Comparison of ENCODE assay signal across 4 cellular contexts in the genomic region with DNA sequence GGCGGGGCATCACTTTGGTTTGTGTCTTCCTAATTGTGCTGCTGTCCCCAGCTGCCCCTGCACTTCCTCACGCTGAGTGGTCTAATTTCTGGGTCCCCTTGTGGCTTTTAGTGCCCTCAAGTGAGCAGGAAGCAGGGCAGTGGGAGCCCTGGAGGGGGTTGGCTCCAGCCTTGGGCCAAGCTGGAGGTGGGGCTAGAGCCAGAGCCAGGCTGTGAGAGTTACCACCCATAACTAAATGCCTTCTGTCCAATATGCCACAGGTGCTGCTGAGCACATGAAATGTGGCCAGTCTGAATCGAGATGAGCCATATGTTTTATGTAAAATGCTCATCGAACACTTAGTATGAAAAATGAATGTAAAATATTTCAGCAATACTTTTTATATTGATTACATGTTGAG. TPM values are rescaled to one million over a fixed set of nuclear protein-coding genes. Genes with fewer than 3 reads are reported as not detected.
"Had no signal": no experiment of that assay in that cellular context is flagged by ENCODE, and none has a peak within 500 bp of the region (broad histone marks: within the 10 kb centered on the region; RNA-seq: fewer than 3 reads in every experiment).

No MANE protein-coding gene starts in this region.

RNA-seq across cellular contexts. Expression of a gene that starts 5.2 kb away (rescaled TPM):
- total RNA-seq: K562, M059J, OCI-LY7, PC-9 had no signal
- polyA plus RNA-seq: K562 had no signal
